Comparison of ENCODE assay signal across 2 cellular contexts in the genomic region with DNA sequence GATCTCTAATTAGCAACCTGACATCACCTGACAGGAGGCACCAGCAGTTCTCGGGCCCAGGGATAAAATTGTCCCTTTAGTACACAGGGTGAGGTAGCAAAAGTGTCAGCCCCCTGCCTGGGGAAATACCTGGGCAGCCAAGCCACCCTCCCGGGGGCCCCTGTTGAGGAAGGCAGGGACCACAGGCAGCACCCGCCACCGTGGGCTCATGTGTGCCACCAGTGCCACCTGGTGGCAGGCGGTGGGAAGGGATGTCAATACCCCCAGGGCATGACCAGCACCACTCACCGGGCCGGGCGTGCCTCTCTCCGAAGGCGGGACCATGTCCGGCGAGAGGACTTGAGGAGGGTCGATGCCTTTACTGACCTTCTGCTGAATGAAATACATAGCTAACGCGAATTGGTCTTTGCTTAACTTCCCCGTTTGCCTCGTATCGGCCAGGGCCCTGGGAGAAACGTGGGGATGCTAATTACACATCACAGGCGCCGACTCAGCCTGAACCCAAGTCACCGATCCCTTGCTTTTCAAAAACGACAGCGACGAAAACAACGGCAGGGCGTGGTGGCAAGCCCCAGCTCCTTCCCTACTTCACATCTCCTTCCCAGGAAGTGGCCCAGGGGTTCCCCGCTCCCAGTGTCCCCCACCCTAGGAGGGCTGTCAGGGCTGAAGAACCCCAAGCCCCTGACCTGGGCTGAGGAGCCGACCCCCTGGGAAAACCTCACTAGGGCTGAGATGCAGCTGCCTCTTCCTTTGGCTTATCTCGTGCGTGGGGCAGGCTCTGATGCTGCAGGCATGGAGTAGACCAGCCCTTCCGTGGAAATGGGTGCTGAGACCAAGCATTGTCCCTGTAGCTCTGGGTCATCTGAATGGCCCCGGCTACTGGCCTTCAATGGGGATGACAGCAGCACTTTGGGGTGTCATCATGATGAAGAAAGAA.
TF ChIP-seq lines count a peak whose summit lies in the region.

No MANE protein-coding gene starts in this region.

TF ChIP-seq in Ishikawa, 13 proteins besides CTCF, POLR2A, EP300 and RAD21 (continued from another document):
- TF ChIP-seq, protein P1, sequence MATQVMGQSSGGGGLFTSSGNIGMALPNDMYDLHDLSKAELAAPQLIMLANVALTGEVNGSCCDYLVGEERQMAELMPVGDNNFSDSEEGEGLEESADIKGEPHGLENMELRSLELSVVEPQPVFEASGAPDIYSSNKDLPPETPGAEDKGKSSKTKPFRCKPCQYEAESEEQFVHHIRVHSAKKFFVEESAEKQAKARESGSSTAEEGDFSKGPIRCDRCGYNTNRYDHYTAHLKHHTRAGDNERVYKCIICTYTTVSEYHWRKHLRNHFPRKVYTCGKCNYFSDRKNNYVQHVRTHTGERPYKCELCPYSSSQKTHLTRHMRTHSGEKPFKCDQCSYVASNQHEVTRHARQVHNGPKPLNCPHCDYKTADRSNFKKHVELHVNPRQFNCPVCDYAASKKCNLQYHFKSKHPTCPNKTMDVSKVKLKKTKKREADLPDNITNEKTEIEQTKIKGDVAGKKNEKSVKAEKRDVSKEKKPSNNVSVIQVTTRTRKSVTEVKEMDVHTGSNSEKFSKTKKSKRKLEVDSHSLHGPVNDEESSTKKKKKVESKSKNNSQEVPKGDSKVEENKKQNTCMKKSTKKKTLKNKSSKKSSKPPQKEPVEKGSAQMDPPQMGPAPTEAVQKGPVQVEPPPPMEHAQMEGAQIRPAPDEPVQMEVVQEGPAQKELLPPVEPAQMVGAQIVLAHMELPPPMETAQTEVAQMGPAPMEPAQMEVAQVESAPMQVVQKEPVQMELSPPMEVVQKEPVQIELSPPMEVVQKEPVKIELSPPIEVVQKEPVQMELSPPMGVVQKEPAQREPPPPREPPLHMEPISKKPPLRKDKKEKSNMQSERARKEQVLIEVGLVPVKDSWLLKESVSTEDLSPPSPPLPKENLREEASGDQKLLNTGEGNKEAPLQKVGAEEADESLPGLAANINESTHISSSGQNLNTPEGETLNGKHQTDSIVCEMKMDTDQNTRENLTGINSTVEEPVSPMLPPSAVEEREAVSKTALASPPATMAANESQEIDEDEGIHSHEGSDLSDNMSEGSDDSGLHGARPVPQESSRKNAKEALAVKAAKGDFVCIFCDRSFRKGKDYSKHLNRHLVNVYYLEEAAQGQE (IDR thresholded peaks at IDR 0.05; ENCODE audit: low read depth), result no peak
- TF ChIP-seq EGR1 (IDR thresholded peaks at IDR 0.05) (no peak), CREB1 (IDR thresholded peaks at IDR 0.05; ENCODE audit: low read depth) (no peak), FOXM1 (IDR thresholded peaks at IDR 0.05; ENCODE audit: borderline replicate concordance, low read depth) (no peak), ZBTB7A (IDR thresholded peaks at IDR 0.05; ENCODE audit: low read depth) (no peak), YY1 (IDR thresholded peaks at IDR 0.05; ENCODE audit: low read depth) (no peak), TCF12 (IDR thresholded peaks at IDR 0.05; ENCODE audit: low read depth) (no peak), CEBPB (IDR thresholded peaks at IDR 0.05) (no peak), TAF1 (IDR thresholded peaks at IDR 0.05; ENCODE audit: low read depth) (no peak), NFIC (IDR thresholded peaks at IDR 0.05) (no peak)
- TF ChIP-seq, protein P2, sequence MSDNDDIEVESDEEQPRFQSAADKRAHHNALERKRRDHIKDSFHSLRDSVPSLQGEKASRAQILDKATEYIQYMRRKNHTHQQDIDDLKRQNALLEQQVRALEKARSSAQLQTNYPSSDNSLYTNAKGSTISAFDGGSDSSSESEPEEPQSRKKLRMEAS (IDR thresholded peaks at IDR 0.05), result no peak
TF ChIP-seq in Ishikawa: peak in this region for 0.

TF ChIP-seq in K562, 482 proteins besides CTCF, POLR2A, EP300 and RAD21 (continued from another document):
- TF ChIP-seq, protein P3, sequence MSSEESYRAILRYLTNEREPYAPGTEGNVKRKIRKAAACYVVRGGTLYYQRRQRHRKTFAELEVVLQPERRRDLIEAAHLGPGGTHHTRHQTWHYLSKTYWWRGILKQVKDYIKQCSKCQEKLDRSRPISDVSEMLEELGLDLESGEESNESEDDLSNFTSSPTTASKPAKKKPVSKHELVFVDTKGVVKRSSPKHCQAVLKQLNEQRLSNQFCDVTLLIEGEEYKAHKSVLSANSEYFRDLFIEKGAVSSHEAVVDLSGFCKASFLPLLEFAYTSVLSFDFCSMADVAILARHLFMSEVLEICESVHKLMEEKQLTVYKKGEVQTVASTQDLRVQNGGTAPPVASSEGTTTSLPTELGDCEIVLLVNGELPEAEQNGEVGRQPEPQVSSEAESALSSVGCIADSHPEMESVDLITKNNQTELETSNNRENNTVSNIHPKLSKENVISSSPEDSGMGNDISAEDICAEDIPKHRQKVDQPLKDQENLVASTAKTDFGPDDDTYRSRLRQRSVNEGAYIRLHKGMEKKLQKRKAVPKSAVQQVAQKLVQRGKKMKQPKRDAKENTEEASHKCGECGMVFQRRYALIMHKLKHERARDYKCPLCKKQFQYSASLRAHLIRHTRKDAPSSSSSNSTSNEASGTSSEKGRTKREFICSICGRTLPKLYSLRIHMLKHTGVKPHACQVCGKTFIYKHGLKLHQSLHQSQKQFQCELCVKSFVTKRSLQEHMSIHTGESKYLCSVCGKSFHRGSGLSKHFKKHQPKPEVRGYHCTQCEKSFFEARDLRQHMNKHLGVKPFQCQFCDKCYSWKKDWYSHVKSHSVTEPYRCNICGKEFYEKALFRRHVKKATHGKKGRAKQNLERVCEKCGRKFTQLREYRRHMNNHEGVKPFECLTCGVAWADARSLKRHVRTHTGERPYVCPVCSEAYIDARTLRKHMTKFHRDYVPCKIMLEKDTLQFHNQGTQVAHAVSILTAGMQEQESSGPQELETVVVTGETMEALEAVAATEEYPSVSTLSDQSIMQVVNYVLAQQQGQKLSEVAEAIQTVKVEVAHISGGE (CRISPR knock-in tag; IDR thresholded peaks at IDR 0.05), result no peak
- TF ChIP-seq MTA3 (IDR thresholded peaks at IDR 0.05; ENCODE audit: borderline replicate concordance) (no peak), EWSR1 (IDR thresholded peaks at IDR 0.05; ENCODE audit: borderline replicate concordance, low read depth, partially characterized antibody) (no peak), PHB (CRISPR knock-in tag; IDR thresholded peaks at IDR 0.05) (no peak), KAT7 (CRISPR knock-in tag; IDR thresholded peaks at IDR 0.05; ENCODE audit: borderline replicate concordance) (no peak), STAG1 (CRISPR knock-in tag; IDR thresholded peaks at IDR 0.05; ENCODE audit: borderline replicate concordance) (peak; percentile 77), ZC3H8 (IDR thresholded peaks at IDR 0.05) (no peak), NFIC (IDR thresholded peaks at IDR 0.05) (no peak), KDM1A (IDR thresholded peaks at IDR 0.05) (no peak), FOXJ2 (tag; IDR thresholded peaks at IDR 0.05) (no peak)
- TF ChIP-seq, protein P4, sequence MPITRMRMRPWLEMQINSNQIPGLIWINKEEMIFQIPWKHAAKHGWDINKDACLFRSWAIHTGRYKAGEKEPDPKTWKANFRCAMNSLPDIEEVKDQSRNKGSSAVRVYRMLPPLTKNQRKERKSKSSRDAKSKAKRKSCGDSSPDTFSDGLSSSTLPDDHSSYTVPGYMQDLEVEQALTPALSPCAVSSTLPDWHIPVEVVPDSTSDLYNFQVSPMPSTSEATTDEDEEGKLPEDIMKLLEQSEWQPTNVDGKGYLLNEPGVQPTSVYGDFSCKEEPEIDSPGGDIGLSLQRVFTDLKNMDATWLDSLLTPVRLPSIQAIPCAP (CRISPR knock-in tag; IDR thresholded peaks at IDR 0.05; ENCODE audit: borderline replicate concordance), result no peak
- TF ChIP-seq, protein P5, sequence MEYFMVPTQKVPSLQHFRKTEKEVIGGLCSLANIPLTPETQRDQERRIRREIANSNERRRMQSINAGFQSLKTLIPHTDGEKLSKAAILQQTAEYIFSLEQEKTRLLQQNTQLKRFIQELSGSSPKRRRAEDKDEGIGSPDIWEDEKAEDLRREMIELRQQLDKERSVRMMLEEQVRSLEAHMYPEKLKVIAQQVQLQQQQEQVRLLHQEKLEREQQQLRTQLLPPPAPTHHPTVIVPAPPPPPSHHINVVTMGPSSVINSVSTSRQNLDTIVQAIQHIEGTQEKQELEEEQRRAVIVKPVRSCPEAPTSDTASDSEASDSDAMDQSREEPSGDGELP (CRISPR knock-in tag; IDR thresholded peaks at IDR 0.05; ENCODE audit: borderline replicate concordance), result 0 out of 2 replicates have a peak, but pooled peaks have one; percentile 34
- TF ChIP-seq, protein P6, sequence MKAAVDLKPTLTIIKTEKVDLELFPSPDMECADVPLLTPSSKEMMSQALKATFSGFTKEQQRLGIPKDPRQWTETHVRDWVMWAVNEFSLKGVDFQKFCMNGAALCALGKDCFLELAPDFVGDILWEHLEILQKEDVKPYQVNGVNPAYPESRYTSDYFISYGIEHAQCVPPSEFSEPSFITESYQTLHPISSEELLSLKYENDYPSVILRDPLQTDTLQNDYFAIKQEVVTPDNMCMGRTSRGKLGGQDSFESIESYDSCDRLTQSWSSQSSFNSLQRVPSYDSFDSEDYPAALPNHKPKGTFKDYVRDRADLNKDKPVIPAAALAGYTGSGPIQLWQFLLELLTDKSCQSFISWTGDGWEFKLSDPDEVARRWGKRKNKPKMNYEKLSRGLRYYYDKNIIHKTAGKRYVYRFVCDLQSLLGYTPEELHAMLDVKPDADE (conservative IDR thresholded peaks at IDR 0.05; ENCODE audit: control insufficient read depth, low read depth, low read length), result no peak
- TF ChIP-seq, protein P7, sequence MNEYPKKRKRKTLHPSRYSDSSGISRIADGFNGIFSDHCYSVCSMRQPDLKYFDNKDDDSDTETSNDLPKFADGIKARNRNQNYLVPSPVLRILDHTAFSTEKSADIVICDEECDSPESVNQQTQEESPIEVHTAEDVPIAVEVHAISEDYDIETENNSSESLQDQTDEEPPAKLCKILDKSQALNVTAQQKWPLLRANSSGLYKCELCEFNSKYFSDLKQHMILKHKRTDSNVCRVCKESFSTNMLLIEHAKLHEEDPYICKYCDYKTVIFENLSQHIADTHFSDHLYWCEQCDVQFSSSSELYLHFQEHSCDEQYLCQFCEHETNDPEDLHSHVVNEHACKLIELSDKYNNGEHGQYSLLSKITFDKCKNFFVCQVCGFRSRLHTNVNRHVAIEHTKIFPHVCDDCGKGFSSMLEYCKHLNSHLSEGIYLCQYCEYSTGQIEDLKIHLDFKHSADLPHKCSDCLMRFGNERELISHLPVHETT (CRISPR knock-in tag; conservative IDR thresholded peaks at IDR 0.05 in 1 of 2, IDR thresholded peaks at IDR 0.05 in 1 of 2), result no peak
- TF ChIP-seq, protein P8, sequence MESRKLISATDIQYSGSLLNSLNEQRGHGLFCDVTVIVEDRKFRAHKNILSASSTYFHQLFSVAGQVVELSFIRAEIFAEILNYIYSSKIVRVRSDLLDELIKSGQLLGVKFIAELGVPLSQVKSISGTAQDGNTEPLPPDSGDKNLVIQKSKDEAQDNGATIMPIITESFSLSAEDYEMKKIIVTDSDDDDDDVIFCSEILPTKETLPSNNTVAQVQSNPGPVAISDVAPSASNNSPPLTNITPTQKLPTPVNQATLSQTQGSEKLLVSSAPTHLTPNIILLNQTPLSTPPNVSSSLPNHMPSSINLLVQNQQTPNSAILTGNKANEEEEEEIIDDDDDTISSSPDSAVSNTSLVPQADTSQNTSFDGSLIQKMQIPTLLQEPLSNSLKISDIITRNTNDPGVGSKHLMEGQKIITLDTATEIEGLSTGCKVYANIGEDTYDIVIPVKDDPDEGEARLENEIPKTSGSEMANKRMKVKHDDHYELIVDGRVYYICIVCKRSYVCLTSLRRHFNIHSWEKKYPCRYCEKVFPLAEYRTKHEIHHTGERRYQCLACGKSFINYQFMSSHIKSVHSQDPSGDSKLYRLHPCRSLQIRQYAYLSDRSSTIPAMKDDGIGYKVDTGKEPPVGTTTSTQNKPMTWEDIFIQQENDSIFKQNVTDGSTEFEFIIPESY (CRISPR knock-in tag; IDR thresholded peaks at IDR 0.05), result peak; percentile 87
- TF ChIP-seq, protein P9, sequence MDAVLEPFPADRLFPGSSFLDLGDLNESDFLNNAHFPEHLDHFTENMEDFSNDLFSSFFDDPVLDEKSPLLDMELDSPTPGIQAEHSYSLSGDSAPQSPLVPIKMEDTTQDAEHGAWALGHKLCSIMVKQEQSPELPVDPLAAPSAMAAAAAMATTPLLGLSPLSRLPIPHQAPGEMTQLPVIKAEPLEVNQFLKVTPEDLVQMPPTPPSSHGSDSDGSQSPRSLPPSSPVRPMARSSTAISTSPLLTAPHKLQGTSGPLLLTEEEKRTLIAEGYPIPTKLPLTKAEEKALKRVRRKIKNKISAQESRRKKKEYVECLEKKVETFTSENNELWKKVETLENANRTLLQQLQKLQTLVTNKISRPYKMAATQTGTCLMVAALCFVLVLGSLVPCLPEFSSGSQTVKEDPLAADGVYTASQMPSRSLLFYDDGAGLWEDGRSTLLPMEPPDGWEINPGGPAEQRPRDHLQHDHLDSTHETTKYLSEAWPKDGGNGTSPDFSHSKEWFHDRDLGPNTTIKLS (IDR thresholded peaks at IDR 0.05; ENCODE audit: borderline replicate concordance, low read depth), result no peak
- TF ChIP-seq, protein P10, sequence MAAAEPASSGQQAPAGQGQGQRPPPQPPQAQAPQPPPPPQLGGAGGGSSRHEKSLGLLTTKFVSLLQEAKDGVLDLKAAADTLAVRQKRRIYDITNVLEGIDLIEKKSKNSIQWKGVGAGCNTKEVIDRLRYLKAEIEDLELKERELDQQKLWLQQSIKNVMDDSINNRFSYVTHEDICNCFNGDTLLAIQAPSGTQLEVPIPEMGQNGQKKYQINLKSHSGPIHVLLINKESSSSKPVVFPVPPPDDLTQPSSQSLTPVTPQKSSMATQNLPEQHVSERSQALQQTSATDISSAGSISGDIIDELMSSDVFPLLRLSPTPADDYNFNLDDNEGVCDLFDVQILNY (CRISPR knock-in tag; IDR thresholded peaks at IDR 0.05), result no peak
- TF ChIP-seq, protein P11, sequence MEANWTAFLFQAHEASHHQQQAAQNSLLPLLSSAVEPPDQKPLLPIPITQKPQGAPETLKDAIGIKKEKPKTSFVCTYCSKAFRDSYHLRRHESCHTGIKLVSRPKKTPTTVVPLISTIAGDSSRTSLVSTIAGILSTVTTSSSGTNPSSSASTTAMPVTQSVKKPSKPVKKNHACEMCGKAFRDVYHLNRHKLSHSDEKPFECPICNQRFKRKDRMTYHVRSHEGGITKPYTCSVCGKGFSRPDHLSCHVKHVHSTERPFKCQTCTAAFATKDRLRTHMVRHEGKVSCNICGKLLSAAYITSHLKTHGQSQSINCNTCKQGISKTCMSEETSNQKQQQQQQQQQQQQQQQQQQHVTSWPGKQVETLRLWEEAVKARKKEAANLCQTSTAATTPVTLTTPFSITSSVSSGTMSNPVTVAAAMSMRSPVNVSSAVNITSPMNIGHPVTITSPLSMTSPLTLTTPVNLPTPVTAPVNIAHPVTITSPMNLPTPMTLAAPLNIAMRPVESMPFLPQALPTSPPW (CRISPR knock-in tag; IDR thresholded peaks at IDR 0.05), result 0 out of 2 replicates have a peak, but pooled peaks have one; percentile 13
- TF ChIP-seq, protein P12, sequence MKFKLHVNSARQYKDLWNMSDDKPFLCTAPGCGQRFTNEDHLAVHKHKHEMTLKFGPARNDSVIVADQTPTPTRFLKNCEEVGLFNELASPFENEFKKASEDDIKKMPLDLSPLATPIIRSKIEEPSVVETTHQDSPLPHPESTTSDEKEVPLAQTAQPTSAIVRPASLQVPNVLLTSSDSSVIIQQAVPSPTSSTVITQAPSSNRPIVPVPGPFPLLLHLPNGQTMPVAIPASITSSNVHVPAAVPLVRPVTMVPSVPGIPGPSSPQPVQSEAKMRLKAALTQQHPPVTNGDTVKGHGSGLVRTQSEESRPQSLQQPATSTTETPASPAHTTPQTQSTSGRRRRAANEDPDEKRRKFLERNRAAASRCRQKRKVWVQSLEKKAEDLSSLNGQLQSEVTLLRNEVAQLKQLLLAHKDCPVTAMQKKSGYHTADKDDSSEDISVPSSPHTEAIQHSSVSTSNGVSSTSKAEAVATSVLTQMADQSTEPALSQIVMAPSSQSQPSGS (CRISPR knock-in tag; IDR thresholded peaks at IDR 0.05), result no peak
